ENCODE assay signal across 2 cellular contexts in the genomic region with DNA sequence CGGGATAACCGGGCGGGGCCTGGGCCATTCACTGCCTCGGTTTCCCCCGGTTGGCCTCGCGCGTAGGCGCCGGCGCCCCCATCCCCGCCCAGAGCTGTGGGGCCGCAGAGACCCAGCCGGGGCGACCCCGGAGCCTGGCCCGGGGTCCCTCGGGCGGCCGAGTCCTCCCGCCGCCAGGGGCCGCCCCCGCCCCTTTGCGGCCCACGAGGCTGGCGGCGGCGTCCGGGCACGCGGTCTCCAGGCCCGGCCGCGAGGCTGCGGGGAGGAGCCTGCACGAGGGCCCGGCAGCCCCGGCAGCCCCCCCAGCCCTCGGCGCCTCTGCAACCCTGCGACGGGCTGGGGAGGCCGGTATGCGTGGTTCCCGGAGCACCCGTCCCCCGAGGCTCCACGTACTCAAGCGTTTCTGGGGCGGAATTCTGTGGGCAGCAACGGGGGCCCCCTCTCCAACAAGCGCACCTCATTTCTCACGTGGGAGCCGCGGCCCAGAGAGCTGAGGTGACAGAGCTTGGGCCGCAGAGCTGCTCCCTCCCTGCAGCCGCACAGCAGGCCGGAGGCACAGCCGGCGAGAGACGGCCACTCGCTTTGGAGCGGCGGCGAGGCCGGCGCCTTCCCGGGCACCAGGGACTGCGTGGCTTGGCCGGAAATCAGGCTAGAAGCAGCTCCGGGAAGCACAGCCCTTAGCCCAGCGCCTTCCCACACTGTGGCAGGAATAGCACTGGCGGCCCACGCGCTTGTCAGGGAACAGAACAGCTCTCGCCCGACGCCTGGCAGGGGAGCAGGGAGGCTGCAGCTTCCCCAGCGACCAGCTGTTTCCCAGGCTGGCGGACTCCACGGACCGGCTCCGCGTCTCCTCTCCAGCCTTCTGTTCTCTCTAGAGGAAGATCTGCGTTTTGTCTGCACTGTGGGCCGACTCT.
TF ChIP-seq lines count a peak whose summit lies in the region.

No MANE protein-coding gene starts in this region.

TF ChIP-seq in H1, 55 proteins besides CTCF, POLR2A, EP300 and RAD21 (continues in another document):
- TF ChIP-seq TAF1 (IDR thresholded peaks at IDR 0.05; ENCODE audit: low read depth, low read length) (peak; percentile 12), KDM5A (IDR thresholded peaks at IDR 0.05; ENCODE audit: low read length) (no peak), SRF (IDR thresholded peaks at IDR 0.05; ENCODE audit: low read depth, low read length) (no peak), NRF1 (IDR thresholded peaks at IDR 0.05; ENCODE audit: low read depth, low read length) (no peak), GTF2F1 (IDR thresholded peaks at IDR 0.05; ENCODE audit: borderline replicate concordance, low read depth, low read length) (no peak), FOSL1 (IDR thresholded peaks at IDR 0.05; ENCODE audit: insufficient read depth, low read depth, low read length) (no peak), BRCA1 (IDR thresholded peaks at IDR 0.05; ENCODE audit: low read depth, low read length) (no peak), CBX5 (IDR thresholded peaks at IDR 0.05; ENCODE audit: low read depth, low read length) (no peak), JUN (IDR thresholded peaks at IDR 0.05; ENCODE audit: low read depth, low read length) (no peak), SAP30 (IDR thresholded peaks at IDR 0.05; ENCODE audit: insufficient read depth, insufficient replicate concordance, low read length) (no peak), KDM1A (IDR thresholded peaks at IDR 0.05; ENCODE audit: borderline replicate concordance, low read length) (no peak), RBBP5 (IDR thresholded peaks at IDR 0.05; ENCODE audit: borderline replicate concordance, low read depth, low read length) (no peak), KDM4A (IDR thresholded peaks at IDR 0.05; ENCODE audit: low read depth, low read length, severe bottlenecking) (peak; percentile 63), RFX5 (IDR thresholded peaks at IDR 0.05; ENCODE audit: borderline replicate concordance, low read depth, low read length) (no peak), EZH2 (IDR thresholded peaks at IDR 0.05; ENCODE audit: low read depth, low read length, severe bottlenecking) (peak; percentile 52), CTBP2 (IDR thresholded peaks at IDR 0.05; ENCODE audit: borderline replicate concordance, insufficient read depth, insufficient read length, low read length) (no peak), PHF8 (conservative IDR thresholded peaks at IDR 0.05; ENCODE audit: low read depth, low read length) (peak; percentile 17), CBX8 (IDR thresholded peaks at IDR 0.05; ENCODE audit: borderline replicate concordance, low read depth, low read length) (no peak), CEBPB (IDR thresholded peaks at IDR 0.05; ENCODE audit: low read depth, low read length) (no peak), CREB1 (IDR thresholded peaks at IDR 0.05) (peak; percentile 30; the same call in 1 of the 2 replicates)
- TF ChIP-seq, protein P1, sequence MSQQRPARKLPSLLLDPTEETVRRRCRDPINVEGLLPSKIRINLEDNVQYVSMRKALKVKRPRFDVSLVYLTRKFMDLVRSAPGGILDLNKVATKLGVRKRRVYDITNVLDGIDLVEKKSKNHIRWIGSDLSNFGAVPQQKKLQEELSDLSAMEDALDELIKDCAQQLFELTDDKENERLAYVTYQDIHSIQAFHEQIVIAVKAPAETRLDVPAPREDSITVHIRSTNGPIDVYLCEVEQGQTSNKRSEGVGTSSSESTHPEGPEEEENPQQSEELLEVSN (IDR thresholded peaks at IDR 0.05) = peak; percentile 81

TF ChIP-seq in HEK293T, 16 proteins besides CTCF, POLR2A, EP300 and RAD21:
- TF ChIP-seq BHLHE40 (IDR thresholded peaks at IDR 0.05; ENCODE audit: borderline replicate concordance) (no peak), ARNT (IDR thresholded peaks at IDR 0.05) (no peak), FOXM1 (IDR thresholded peaks at IDR 0.05; ENCODE audit: borderline replicate concordance) (no peak), HDGF (IDR thresholded peaks at IDR 0.05; ENCODE audit: borderline replicate concordance) (no peak), FOXK2 (IDR thresholded peaks at IDR 0.05) (no peak), SP1 (IDR thresholded peaks at IDR 0.05) (no peak), FOXA1 (IDR thresholded peaks at IDR 0.05) (no peak), CTBP1 (IDR thresholded peaks at IDR 0.05; ENCODE audit: borderline replicate concordance) (no peak), SUZ12 (IDR thresholded peaks at IDR 0.05) (no peak), ELF4 (IDR thresholded peaks at IDR 0.05) (no peak), TARDBP (IDR thresholded peaks at IDR 0.05) (no peak), ZNF384 (IDR thresholded peaks at IDR 0.05) (no peak), L3MBTL2 (conservative IDR thresholded peaks at IDR 0.05) (no peak), NFRKB (IDR thresholded peaks at IDR 0.05) (no peak)
- TF ChIP-seq, protein P2, sequence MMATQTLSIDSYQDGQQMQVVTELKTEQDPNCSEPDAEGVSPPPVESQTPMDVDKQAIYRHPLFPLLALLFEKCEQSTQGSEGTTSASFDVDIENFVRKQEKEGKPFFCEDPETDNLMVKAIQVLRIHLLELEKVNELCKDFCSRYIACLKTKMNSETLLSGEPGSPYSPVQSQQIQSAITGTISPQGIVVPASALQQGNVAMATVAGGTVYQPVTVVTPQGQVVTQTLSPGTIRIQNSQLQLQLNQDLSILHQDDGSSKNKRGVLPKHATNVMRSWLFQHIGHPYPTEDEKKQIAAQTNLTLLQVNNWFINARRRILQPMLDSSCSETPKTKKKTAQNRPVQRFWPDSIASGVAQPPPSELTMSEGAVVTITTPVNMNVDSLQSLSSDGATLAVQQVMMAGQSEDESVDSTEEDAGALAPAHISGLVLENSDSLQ (IDR thresholded peaks at IDR 0.05) = no peak
